1 cellular context compared by ENCODE assay signal in the genomic region with DNA sequence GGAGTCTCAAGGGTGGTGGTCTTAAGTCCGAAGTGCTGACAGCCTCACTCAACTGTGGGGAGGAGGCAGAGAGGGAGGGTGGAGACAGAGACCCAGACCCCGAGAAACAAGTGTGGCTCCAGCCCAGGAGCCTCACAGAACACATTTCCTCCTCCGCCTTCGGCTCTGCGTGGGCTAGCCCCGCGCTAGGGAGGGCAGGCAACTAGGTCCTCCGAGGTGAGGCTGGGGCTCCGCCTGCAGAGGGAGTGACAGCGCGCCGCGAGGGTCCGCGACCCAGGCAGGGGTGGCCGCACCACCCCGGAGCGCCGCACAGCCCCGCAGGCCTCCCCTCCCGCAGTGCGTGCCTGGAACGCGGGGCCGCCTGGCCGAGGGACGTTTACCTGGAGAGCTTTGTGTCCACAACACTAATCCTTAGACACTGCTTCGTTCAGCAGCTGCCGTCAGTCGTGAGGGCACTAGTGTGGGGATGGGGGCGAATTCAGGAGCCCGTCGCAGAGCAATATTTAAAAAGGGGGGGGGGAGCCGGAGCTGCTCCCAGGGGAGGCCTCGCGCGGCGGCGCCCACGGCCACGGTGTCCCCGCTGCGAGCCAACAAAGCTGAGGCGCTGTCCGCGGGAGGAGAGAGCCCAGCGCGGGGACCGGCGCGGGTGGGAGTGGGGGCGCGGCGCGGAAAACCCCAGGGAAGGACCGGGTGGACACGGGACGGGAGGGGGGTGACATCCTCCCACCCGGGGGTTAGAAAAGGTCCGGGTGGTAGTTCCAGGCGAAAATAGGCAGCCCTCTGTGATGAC.
TF ChIP-seq lines count a peak whose summit lies in the region.

No MANE protein-coding gene starts in this region.

TF ChIP-seq in H1, 55 proteins besides CTCF, POLR2A, EP300 and RAD21:
- TF ChIP-seq TAF7 (optimal IDR thresholded peaks at IDR 0.05; ENCODE audit: borderline replicate concordance, low read depth, low read length) (no peak), RFX5 (IDR thresholded peaks at IDR 0.05; ENCODE audit: borderline replicate concordance, low read depth, low read length) (no peak), CBX8 (IDR thresholded peaks at IDR 0.05; ENCODE audit: borderline replicate concordance, low read depth, low read length) (no peak), KDM1A (IDR thresholded peaks at IDR 0.05; ENCODE audit: borderline replicate concordance, low read length) (no peak), SP1 (IDR thresholded peaks at IDR 0.05; ENCODE audit: low read depth, low read length) (no peak), TEAD4 (IDR thresholded peaks at IDR 0.05; ENCODE audit: low read depth, low read length) (no peak), POLR2AphosphoS5 (IDR thresholded peaks at IDR 0.05; ENCODE audit: low read depth, low read length) (no peak), CHD1 (IDR thresholded peaks at IDR 0.05; ENCODE audit: low read depth, low read length) (no peak), JUN (IDR thresholded peaks at IDR 0.05; ENCODE audit: low read depth, low read length) (no peak), GABPA (IDR thresholded peaks at IDR 0.05; ENCODE audit: borderline replicate concordance, insufficient read depth, low read length) (no peak), SUZ12 (IDR thresholded peaks at IDR 0.05; ENCODE audit: low read length) (peak; percentile 39), POU5F1 (IDR thresholded peaks at IDR 0.05; ENCODE audit: low read depth, low read length) (no peak), NANOG (IDR thresholded peaks at IDR 0.05; ENCODE audit: insufficient read depth, low read depth, low read length, poor library complexity, severe bottlenecking) (no peak), CHD2 (IDR thresholded peaks at IDR 0.05; ENCODE audit: low read length) (no peak), SP2 (IDR thresholded peaks at IDR 0.05; ENCODE audit: low read length) (no peak), SRF (IDR thresholded peaks at IDR 0.05; ENCODE audit: low read depth, low read length) (no peak), EZH2 (IDR thresholded peaks at IDR 0.05; ENCODE audit: low read depth, low read length, severe bottlenecking) (peak; percentile 67), KDM4A (IDR thresholded peaks at IDR 0.05; ENCODE audit: low read depth, low read length, severe bottlenecking) (no peak), HDAC2 (IDR thresholded peaks at IDR 0.05; ENCODE audit: borderline replicate concordance in 1 of 2, low read depth in 2 of 2, low read length in 2 of 2) (no peak; a peak in 1 of 4 replicates), CTBP2 (IDR thresholded peaks at IDR 0.05; ENCODE audit: borderline replicate concordance, insufficient read depth, insufficient read length, low read length) (peak; percentile 68), SP4 (IDR thresholded peaks at IDR 0.05; ENCODE audit: low read length) (no peak), TCF12 (IDR thresholded peaks at IDR 0.05; ENCODE audit: low read depth, low read length) (no peak), RNF2 (IDR thresholded peaks at IDR 0.05; ENCODE audit: borderline replicate concordance, low read depth, low read length, missing control alignments, poor library complexity, severe bottlenecking) (peak; percentile 58), TAF1 (IDR thresholded peaks at IDR 0.05; ENCODE audit: low read depth, low read length) (no peak), RBBP5 (IDR thresholded peaks at IDR 0.05; ENCODE audit: borderline replicate concordance, low read depth, low read length) (no peak), SIX5 (IDR thresholded peaks at IDR 0.05; ENCODE audit: low read depth, low read length) (no peak), SIN3A (conservative IDR thresholded peaks at IDR 0.05 in 1 of 2, IDR thresholded peaks at IDR 0.05 in 1 of 2; ENCODE audit: low read depth in 1 of 2, low read length in 2 of 2) (0 out of 4 replicates have a peak, but pooled peaks of 1 of the 2 experiments have one; percentile 42), BCL11A (IDR thresholded peaks at IDR 0.05; ENCODE audit: low read depth in 2 of 2, low read length in 2 of 2) (no peak), BACH1 (IDR thresholded peaks at IDR 0.05; ENCODE audit: low read length) (0 out of 2 replicates have a peak, but pooled peaks have one; percentile 8), JUND (IDR thresholded peaks at IDR 0.05; ENCODE audit: low read length) (no peak), HDAC6 (IDR thresholded peaks at IDR 0.05; ENCODE audit: low read depth, low read length) (no peak), PHF8 (conservative IDR thresholded peaks at IDR 0.05; ENCODE audit: low read depth, low read length) (no peak), RXRA (IDR thresholded peaks at IDR 0.05; ENCODE audit: insufficient read depth, low read depth, low read length) (no peak)
- TF ChIP-seq, protein P1, sequence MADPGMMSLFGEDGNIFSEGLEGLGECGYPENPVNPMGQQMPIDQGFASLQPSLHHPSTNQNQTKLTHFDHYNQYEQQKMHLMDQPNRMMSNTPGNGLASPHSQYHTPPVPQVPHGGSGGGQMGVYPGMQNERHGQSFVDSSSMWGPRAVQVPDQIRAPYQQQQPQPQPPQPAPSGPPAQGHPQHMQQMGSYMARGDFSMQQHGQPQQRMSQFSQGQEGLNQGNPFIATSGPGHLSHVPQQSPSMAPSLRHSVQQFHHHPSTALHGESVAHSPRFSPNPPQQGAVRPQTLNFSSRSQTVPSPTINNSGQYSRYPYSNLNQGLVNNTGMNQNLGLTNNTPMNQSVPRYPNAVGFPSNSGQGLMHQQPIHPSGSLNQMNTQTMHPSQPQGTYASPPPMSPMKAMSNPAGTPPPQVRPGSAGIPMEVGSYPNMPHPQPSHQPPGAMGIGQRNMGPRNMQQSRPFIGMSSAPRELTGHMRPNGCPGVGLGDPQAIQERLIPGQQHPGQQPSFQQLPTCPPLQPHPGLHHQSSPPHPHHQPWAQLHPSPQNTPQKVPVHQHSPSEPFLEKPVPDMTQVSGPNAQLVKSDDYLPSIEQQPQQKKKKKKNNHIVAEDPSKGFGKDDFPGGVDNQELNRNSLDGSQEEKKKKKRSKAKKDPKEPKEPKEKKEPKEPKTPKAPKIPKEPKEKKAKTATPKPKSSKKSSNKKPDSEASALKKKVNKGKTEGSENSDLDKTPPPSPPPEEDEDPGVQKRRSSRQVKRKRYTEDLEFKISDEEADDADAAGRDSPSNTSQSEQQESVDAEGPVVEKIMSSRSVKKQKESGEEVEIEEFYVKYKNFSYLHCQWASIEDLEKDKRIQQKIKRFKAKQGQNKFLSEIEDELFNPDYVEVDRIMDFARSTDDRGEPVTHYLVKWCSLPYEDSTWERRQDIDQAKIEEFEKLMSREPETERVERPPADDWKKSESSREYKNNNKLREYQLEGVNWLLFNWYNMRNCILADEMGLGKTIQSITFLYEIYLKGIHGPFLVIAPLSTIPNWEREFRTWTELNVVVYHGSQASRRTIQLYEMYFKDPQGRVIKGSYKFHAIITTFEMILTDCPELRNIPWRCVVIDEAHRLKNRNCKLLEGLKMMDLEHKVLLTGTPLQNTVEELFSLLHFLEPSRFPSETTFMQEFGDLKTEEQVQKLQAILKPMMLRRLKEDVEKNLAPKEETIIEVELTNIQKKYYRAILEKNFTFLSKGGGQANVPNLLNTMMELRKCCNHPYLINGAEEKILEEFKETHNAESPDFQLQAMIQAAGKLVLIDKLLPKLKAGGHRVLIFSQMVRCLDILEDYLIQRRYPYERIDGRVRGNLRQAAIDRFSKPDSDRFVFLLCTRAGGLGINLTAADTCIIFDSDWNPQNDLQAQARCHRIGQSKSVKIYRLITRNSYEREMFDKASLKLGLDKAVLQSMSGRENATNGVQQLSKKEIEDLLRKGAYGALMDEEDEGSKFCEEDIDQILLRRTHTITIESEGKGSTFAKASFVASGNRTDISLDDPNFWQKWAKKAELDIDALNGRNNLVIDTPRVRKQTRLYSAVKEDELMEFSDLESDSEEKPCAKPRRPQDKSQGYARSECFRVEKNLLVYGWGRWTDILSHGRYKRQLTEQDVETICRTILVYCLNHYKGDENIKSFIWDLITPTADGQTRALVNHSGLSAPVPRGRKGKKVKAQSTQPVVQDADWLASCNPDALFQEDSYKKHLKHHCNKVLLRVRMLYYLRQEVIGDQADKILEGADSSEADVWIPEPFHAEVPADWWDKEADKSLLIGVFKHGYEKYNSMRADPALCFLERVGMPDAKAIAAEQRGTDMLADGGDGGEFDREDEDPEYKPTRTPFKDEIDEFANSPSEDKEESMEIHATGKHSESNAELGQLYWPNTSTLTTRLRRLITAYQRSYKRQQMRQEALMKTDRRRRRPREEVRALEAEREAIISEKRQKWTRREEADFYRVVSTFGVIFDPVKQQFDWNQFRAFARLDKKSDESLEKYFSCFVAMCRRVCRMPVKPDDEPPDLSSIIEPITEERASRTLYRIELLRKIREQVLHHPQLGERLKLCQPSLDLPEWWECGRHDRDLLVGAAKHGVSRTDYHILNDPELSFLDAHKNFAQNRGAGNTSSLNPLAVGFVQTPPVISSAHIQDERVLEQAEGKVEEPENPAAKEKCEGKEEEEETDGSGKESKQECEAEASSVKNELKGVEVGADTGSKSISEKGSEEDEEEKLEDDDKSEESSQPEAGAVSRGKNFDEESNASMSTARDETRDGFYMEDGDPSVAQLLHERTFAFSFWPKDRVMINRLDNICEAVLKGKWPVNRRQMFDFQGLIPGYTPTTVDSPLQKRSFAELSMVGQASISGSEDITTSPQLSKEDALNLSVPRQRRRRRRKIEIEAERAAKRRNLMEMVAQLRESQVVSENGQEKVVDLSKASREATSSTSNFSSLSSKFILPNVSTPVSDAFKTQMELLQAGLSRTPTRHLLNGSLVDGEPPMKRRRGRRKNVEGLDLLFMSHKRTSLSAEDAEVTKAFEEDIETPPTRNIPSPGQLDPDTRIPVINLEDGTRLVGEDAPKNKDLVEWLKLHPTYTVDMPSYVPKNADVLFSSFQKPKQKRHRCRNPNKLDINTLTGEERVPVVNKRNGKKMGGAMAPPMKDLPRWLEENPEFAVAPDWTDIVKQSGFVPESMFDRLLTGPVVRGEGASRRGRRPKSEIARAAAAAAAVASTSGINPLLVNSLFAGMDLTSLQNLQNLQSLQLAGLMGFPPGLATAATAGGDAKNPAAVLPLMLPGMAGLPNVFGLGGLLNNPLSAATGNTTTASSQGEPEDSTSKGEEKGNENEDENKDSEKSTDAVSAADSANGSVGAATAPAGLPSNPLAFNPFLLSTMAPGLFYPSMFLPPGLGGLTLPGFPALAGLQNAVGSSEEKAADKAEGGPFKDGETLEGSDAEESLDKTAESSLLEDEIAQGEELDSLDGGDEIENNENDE (IDR thresholded peaks at IDR 0.05; ENCODE audit: insufficient replicate concordance, low read length): no peak
- TF ChIP-seq, protein P2, sequence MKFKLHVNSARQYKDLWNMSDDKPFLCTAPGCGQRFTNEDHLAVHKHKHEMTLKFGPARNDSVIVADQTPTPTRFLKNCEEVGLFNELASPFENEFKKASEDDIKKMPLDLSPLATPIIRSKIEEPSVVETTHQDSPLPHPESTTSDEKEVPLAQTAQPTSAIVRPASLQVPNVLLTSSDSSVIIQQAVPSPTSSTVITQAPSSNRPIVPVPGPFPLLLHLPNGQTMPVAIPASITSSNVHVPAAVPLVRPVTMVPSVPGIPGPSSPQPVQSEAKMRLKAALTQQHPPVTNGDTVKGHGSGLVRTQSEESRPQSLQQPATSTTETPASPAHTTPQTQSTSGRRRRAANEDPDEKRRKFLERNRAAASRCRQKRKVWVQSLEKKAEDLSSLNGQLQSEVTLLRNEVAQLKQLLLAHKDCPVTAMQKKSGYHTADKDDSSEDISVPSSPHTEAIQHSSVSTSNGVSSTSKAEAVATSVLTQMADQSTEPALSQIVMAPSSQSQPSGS (IDR thresholded peaks at IDR 0.05; ENCODE audit: low read length): no peak
- TF ChIP-seq, protein P3, sequence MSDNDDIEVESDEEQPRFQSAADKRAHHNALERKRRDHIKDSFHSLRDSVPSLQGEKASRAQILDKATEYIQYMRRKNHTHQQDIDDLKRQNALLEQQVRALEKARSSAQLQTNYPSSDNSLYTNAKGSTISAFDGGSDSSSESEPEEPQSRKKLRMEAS (IDR thresholded peaks at IDR 0.05): no peak
- TF ChIP-seq, protein P4, sequence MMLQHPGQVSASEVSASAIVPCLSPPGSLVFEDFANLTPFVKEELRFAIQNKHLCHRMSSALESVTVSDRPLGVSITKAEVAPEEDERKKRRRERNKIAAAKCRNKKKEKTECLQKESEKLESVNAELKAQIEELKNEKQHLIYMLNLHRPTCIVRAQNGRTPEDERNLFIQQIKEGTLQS (IDR thresholded peaks at IDR 0.05; ENCODE audit: insufficient read depth, low read depth, low read length): no peak
